8 cellular contexts compared by ENCODE assay signal in genomic region chr7:55065079-55065478, GRCh38. TPM values are rescaled to one million over a fixed set of nuclear protein-coding genes. Genes with fewer than 3 reads are reported as not detected.
DNase-seq lines count a peak whose midpoint lies in the region; ATAC-seq and TF ChIP-seq lines count a peak whose summit lies in the region.

No MANE protein-coding gene starts in this region.

- H3K4me1 ChIP-seq in psoas muscle, result peaks cover 58% of the 10 kb centered on the region

- peaks cover 7% of the 10 kb centered on the region for H3K27me3 Mint-ChIP-seq in activated naive CD4-positive, alpha-beta T cell treated with anti-CD3 and anti-CD28 coated beads, Interleukin-2, amount 10 ng/mL, durations not matched to agents 7 days and 5 days

- no peaks in the 10 kb centered on the region for H3K4me1 Mint-ChIP-seq in activated naive CD4-positive, alpha-beta T cell treated with anti-CD3 and anti-CD28 coated beads, Interleukin-2, amount 10 ng/mL, durations not matched to agents 7 days and 5 days

- intact Hi-C loops in psoas muscle (cut with DNase I), result loop anchor here (5.0 to 10.0 kb wide), 2 partner anchors 67 to 190 kb away; no protein-coding TSS in a partner anchor

- no peak for TF ChIP-seq CTCF in psoas muscle (IDR thresholded peaks at IDR 0.05)

- peak; percentile 61 for ATAC-seq in GM19452 (IDR thresholded peaks at IDR 0.05; ENCODE audit: unreplicated experiment)
- ATAC-seq in psoas muscle, result peak; percentile 55 to 77 (median 70)

- no peaks in the 10 kb centered on the region for H3K9me3 ChIP-seq in psoas muscle

- DNase-seq in LoVo (ENCODE audit: low spot score) (peak; percentile 73), epidermal melanocyte (ENCODE audit: insufficient read length, low spot score) (peak; percentile 53), psoas muscle (peak; percentile 59 to 80), HuH-7 (ENCODE audit: low spot score) (no peak), NCI-H510A treated with DMSO at 0.1 percent for 48 hours (lab: John Stamatoyannopoulos, UW) (no peak)
- DNase-seq in activated naive CD4-positive, alpha-beta T cell treated with anti-CD3 and anti-CD28 coated beads, Interleukin-2, amount 10 ng/mL, durations not matched to agents 7 days and 5 days, result no peak
- DNase-seq in stimulated activated CD4-positive, alpha-beta T cell treated with anti-CD3 and anti-CD28 coated beads, Interleukin-1b, Interleukin-23, amount 100 ng/mL, for 48 hours, result no peak

- no peaks in the 10 kb centered on the region for H3K9me3 Mint-ChIP-seq in activated naive CD4-positive, alpha-beta T cell treated with anti-CD3 and anti-CD28 coated beads, Interleukin-2, amount 10 ng/mL, durations not matched to agents 7 days and 5 days

- WGBS in psoas muscle, 3 donors, result 44 to 60% (median 49%) methylated on average over 4 of the region's 4 CpGs

- no peaks in the 10 kb centered on the region for H3K36me3 ChIP-seq in psoas muscle (ENCODE audit: insufficient read depth in 1 of 2, low read depth in 1 of 2)

- no peaks in the 10 kb centered on the region for H3K36me3 Mint-ChIP-seq in activated naive CD4-positive, alpha-beta T cell treated with anti-CD3 and anti-CD28 coated beads, Interleukin-2, amount 10 ng/mL, durations not matched to agents 7 days and 5 days

- CTCF ChIA-PET in activated naive CD4-positive, alpha-beta T cell treated with anti-CD3 and anti-CD28 coated beads, Interleukin-2, amount 10 ng/mL, durations not matched to agents 7 days and 5 days (lab: Charles Lee), result no interaction called here

- peak overlapping the region; percentile 49 for H3K4me3 ChIP-seq in psoas muscle

- H3K27ac Mint-ChIP-seq in activated naive CD4-positive, alpha-beta T cell treated with anti-CD3 and anti-CD28 coated beads, Interleukin-2, amount 10 ng/mL, durations not matched to agents 7 days and 5 days, result no peak overlapping the region

- peak overlapping the region; percentile 81 for H3K27ac ChIP-seq in psoas muscle

- no peaks in the 10 kb centered on the region for H3K27me3 ChIP-seq in psoas muscle (ENCODE audit: insufficient read depth in 3 of 3, low read length in 2 of 3)

- H3K4me3 Mint-ChIP-seq in activated naive CD4-positive, alpha-beta T cell treated with anti-CD3 and anti-CD28 coated beads, Interleukin-2, amount 10 ng/mL, durations not matched to agents 7 days and 5 days, result no peak overlapping the region

RNA-seq across cellular contexts. Expression of gene EGFR, which starts 46.3 kb away (rescaled TPM):
- total RNA-seq in psoas muscle, result 10 to 100 TPM; 14.1 to 39.7 (median 22.1) TPM
- polyA plus RNA-seq in psoas muscle, result 10 to 100 TPM in 1 of 3 donors, 1 to 10 TPM in 2; 3.6 to 10.9 (median 5.5) TPM

Comparison
In these comparisons a context has a peak if more than half of its experiments do, and no peak if none do; other contexts are left out.
1. DNase-seq: peak in LoVo (single experiment), epidermal melanocyte (single experiment) and psoas muscle (2 of 2); none in activated naive CD4-positive, alpha-beta T cell treated with anti-CD3 and anti-CD28 coated beads, Interleukin-2, amount 10 ng/mL, durations not matched to agents 7 days and 5 days (single experiment), stimulated activated CD4-positive, alpha-beta T cell treated with anti-CD3 and anti-CD28 coated beads, Interleukin-1b, Interleukin-23, amount 100 ng/mL, for 48 hours (single experiment), HuH-7 (single experiment) and NCI-H510A treated with DMSO at 0.1 percent for 48 hours (single experiment).